Comparison of ENCODE assay signal across 8 cellular contexts in the genomic region with DNA sequence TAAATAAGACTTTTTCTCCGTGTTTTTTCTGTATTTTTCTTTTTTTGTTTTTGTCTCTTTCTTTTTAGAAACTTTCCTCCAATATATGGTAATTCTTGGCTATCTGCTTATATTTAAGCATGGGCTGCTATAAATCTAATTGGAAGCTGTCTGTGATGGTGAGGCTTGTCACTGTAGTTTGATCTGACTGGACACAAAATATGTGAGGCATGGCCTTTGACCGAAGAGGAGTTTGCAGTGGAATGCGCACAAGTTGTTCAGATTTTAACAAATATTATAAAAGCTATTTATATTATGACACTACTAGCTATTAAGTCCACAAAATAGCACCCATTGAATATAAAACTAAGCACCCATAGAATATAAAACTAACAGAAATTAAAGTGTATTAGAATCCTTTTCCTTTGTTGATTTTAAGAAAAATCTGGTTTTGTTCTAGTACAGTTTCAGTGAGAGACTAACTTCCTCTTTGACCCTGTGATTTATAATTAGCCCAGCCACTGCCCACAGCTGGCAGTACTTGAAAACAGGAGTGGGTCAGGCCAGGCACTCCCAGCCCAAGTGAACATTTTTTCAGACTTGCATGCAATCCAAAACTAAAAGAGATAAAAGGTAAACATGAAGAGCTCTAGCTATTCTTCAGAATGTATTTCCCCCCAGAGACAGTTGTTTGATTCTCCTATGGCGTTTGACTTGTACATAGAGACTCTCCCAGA.
DNase-seq lines count a peak whose midpoint lies in the region; ATAC-seq and TF ChIP-seq lines count a peak whose summit lies in the region.

No MANE protein-coding gene starts in this region.

- CTCF ChIA-PET in activated CD8-positive, alpha-beta T cell treated with anti-CD3 and anti-CD28 coated beads, Interleukin-2, amount 10 ng/mL, durations not matched to agents 7 days and 5 days (lab: Charles Lee): interaction anchor here (1.3 to 1.4 kb wide), 2 partner anchors 15 to 62 kb away, joined by 3 to 4 read pairs; no protein-coding TSS in a partner anchor

- no peak overlapping the region for H3K9ac ChIP-seq in KMS-11

- DNase-seq in GM12865 (ENCODE audit: low read depth) (peak; percentile 74), right lobe of liver (peak in 1 of 3 donors; percentile 66), HT-29 (ENCODE audit: low spot score) (no peak)
- no peak for DNase-seq in activated CD4-positive, alpha-beta T cell treated with anti-CD3 and anti-CD28 coated beads for 48 hours
- no peak for DNase-seq in activated CD8-positive, alpha-beta T cell treated with anti-CD3 and anti-CD28 coated beads, Interleukin-2, amount 10 ng/mL, durations not matched to agents 7 days and 5 days

- TF ChIP-seq POLR2A in right lobe of liver (IDR thresholded peaks at IDR 0.05): no peak

- H3K27ac ChIP-seq in KMS-11: no peak overlapping the region
- H3K27ac ChIP-seq in right lobe of liver: peak overlapping the region in 2 of 3 donors; percentile 6 to 46

- H4K20me1 ChIP-seq in KMS-11 (ENCODE audit: insufficient read depth): no peaks in the 10 kb centered on the region

- peak overlapping the region; percentile 27; the same call in 1 of the 2 replicates for H2AFZ ChIP-seq in KMS-11 (ENCODE audit: low read depth)

- H3K36me3 ChIP-seq in KMS-11 (ENCODE audit: insufficient read depth) (no peaks in the 10 kb centered on the region), right lobe of liver (no peaks in the 10 kb centered on the region)

- no peak overlapping the region for H3K4me3 Mint-ChIP-seq in activated T-helper 17 cell treated with anti-CD3 and anti-CD28 coated beads, Interleukin-2, amount 50 U/mL, for 72 hours
- no peak overlapping the region for H3K4me3 Mint-ChIP-seq in activated CD8-positive, alpha-beta T cell treated with anti-CD3 and anti-CD28 coated beads, Interleukin-2, amount 10 ng/mL, durations not matched to agents 7 days and 5 days

- TF ChIP-seq CTCF in GM12865 (IDR thresholded peaks at IDR 0.05; ENCODE audit: insufficient read depth, low read depth, low read length, missing control alignments) (no peak), KMS-11 (conservative IDR thresholded peaks at IDR 0.05; ENCODE audit: low read depth, low read length) (no peak), right lobe of liver (IDR thresholded peaks at IDR 0.05) (no peak)

- H3K4me1 ChIP-seq in KMS-11 (ENCODE audit: low read depth, poor library complexity, severe bottlenecking) (peaks cover 18% of the 10 kb centered on the region), right lobe of liver (no peaks in the 10 kb centered on the region)

- H3K9me3 ChIP-seq in right lobe of liver: no peaks in the 10 kb centered on the region

- H3K27me3 ChIP-seq in KMS-11 (ENCODE audit: insufficient read depth, low read depth): no peaks in the 10 kb centered on the region
- H3K27me3 ChIP-seq in right lobe of liver: no peaks in the 10 kb centered on the region

- no peaks in the 10 kb centered on the region for H3K36me3 Mint-ChIP-seq in activated T-helper 17 cell treated with anti-CD3 and anti-CD28 coated beads, Interleukin-2, amount 50 U/mL, for 72 hours (ENCODE audit: low read depth)
- peaks cover 3% of the 10 kb centered on the region for H3K36me3 Mint-ChIP-seq in activated CD8-positive, alpha-beta T cell treated with anti-CD3 and anti-CD28 coated beads, Interleukin-2, amount 10 ng/mL, durations not matched to agents 7 days and 5 days (ENCODE audit: low read depth)

- H3K27me3 Mint-ChIP-seq in activated T-helper 17 cell treated with anti-CD3 and anti-CD28 coated beads, Interleukin-2, amount 50 U/mL, for 72 hours: no peaks in the 10 kb centered on the region
- H3K27me3 Mint-ChIP-seq in activated CD8-positive, alpha-beta T cell treated with anti-CD3 and anti-CD28 coated beads, Interleukin-2, amount 10 ng/mL, durations not matched to agents 7 days and 5 days (ENCODE audit: low read depth): no peaks in the 10 kb centered on the region

- no peaks in the 10 kb centered on the region for H3K79me2 ChIP-seq in KMS-11 (ENCODE audit: insufficient read depth, low read depth)

- no peak overlapping the region for H3K27ac Mint-ChIP-seq in activated T-helper 17 cell treated with anti-CD3 and anti-CD28 coated beads, Interleukin-2, amount 50 U/mL, for 72 hours
- H3K27ac Mint-ChIP-seq in activated CD8-positive, alpha-beta T cell treated with anti-CD3 and anti-CD28 coated beads, Interleukin-2, amount 10 ng/mL, durations not matched to agents 7 days and 5 days: no peak overlapping the region

- POLR2A ChIA-PET in activated CD8-positive, alpha-beta T cell treated with anti-CD3 and anti-CD28 coated beads, Interleukin-2, amount 10 ng/mL, durations not matched to agents 7 days and 5 days (lab: Charles Lee): no interaction called here

- H3K9me3 Mint-ChIP-seq in activated T-helper 17 cell treated with anti-CD3 and anti-CD28 coated beads, Interleukin-2, amount 50 U/mL, for 72 hours: no peaks in the 10 kb centered on the region
- no peaks in the 10 kb centered on the region for H3K9me3 Mint-ChIP-seq in activated CD8-positive, alpha-beta T cell treated with anti-CD3 and anti-CD28 coated beads, Interleukin-2, amount 10 ng/mL, durations not matched to agents 7 days and 5 days (ENCODE audit: insufficient read depth)

- no peak overlapping the region for H3K4me3 ChIP-seq in GM12865 (ENCODE audit: low read depth, low read length)
- H3K4me3 ChIP-seq in KMS-11 (IDR thresholded peaks at IDR 0.05; ENCODE audit: insufficient read depth, low read depth, low read length): no peak overlapping the region
- no peak overlapping the region for H3K4me3 ChIP-seq in right lobe of liver

- H3K4me2 ChIP-seq in KMS-11: peak overlapping the region; percentile 30

- ATAC-seq in GM21717 (IDR thresholded peaks at IDR 0.05; ENCODE audit: unreplicated experiment) (peak; percentile 75), right lobe of liver (peak; percentile 68 to 97 (median 94))
- ATAC-seq in activated T-helper 17 cell treated with anti-CD3 and anti-CD28 coated beads, Interleukin-2, amount 50 U/mL, for 72 hours (replicated peaks): no peak
- no peak for ATAC-seq in activated CD8-positive, alpha-beta T cell treated with anti-CD3 and anti-CD28 coated beads, Interleukin-2, amount 10 ng/mL, durations not matched to agents 7 days and 5 days

- intact Hi-C loops in right lobe of liver (cut with DNase I): no loop called here

- 32% methylated on average over 4 of the region's 4 CpGs for WGBS in right lobe of liver (ENCODE audit: insufficient coverage, low coverage, low lambda C conversion rate, missing lambda C conversion rate)

- peaks cover 16% of the 10 kb centered on the region for H3K4me1 Mint-ChIP-seq in activated T-helper 17 cell treated with anti-CD3 and anti-CD28 coated beads, Interleukin-2, amount 50 U/mL, for 72 hours
- peaks cover 9% of the 10 kb centered on the region for H3K4me1 Mint-ChIP-seq in activated CD8-positive, alpha-beta T cell treated with anti-CD3 and anti-CD28 coated beads, Interleukin-2, amount 10 ng/mL, durations not matched to agents 7 days and 5 days (ENCODE audit: low read depth)

Comparison
In these comparisons a context has a peak if more than half of its experiments do, and no peak if none do; other contexts are left out.
1. ATAC-seq: peak in GM21717 (single experiment) and right lobe of liver (4 of 4); none in activated T-helper 17 cell treated with anti-CD3 and anti-CD28 coated beads, Interleukin-2, amount 50 U/mL, for 72 hours (single experiment) and activated CD8-positive, alpha-beta T cell treated with anti-CD3 and anti-CD28 coated beads, Interleukin-2, amount 10 ng/mL, durations not matched to agents 7 days and 5 days (single experiment).